10 cellular contexts compared by ENCODE assay signal in the genomic region with DNA sequence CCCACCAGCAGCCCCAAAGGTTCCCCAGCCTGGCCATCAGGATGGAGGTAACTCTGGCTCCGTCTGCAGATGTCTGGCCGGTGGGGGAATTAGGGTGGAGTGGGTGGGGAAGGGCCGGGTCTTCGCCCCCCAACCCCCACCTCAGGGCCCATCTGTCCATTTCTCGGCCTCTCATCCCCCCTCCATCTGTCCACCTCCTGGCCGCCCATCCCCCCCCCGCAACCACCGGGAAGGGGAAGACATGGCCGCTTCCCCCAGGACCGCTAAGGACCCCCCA. TPM values are rescaled to one million over a fixed set of nuclear protein-coding genes. Genes with fewer than 3 reads are reported as not detected.
DNase-seq lines count a peak whose midpoint lies in the region; ATAC-seq and TF ChIP-seq lines count a peak whose summit lies in the region.
"Had no signal": no experiment of that assay in that cellular context is flagged by ENCODE, and none has a peak within 500 bp of the region (broad histone marks: within the 10 kb centered on the region; RNA-seq: fewer than 3 reads in every experiment).

No MANE protein-coding gene starts in this region.

- no peaks in the 10 kb centered on the region for H3K27me3 Mint-ChIP-seq in activated CD4-positive, alpha-beta memory T cell treated with anti-CD3 and anti-CD28 coated beads for 36 hours

- peaks cover 4% of the 10 kb centered on the region for H3K36me3 Mint-ChIP-seq in activated CD4-positive, alpha-beta memory T cell treated with anti-CD3 and anti-CD28 coated beads for 36 hours

- intact Hi-C loops in left cardiac atrium (cut with DNase I): loop anchor here (5.0 to 10.0 kb wide), 2 partner anchors 125 to 208 kb away; a partner anchor contains a TSS
- intact Hi-C loops in activated CD4-positive, alpha-beta memory T cell treated with anti-CD3 and anti-CD28 coated beads for 36 hours (cut with micrococcal nuclease): no loop called here
- intact Hi-C loops in uterus (cut with DNase I; ENCODE audit: low total_unique reads): no loop called here

- H3K36me3 ChIP-seq in cardiac muscle cell (no peaks in the 10 kb centered on the region), uterus (no peaks in the 10 kb centered on the region)

- DNase-seq in cardiac muscle cell (ENCODE audit: low read depth in 1 of 2, low spot score in 1 of 2) (no peak), left cardiac atrium (no peak), uterus (no peak), cerebellar cortex (ENCODE audit: low spot score) (no peak)
- no peak for DNase-seq in activated CD4-positive, alpha-beta memory T cell treated with anti-CD3 and anti-CD28 coated beads for 36 hours

- ATAC-seq in left cardiac atrium (no peak), GM21390 (IDR thresholded peaks at IDR 0.05; ENCODE audit: unreplicated experiment) (no peak), GM18505 (IDR thresholded peaks at IDR 0.05; ENCODE audit: unreplicated experiment) (no peak)

- H3K4me3 ChIP-seq in cardiac muscle cell: peak overlapping the region; percentile 99
- H3K4me3 ChIP-seq in iPS-11a (ENCODE audit: low read depth, low read length): peak overlapping the region; percentile 72
- H3K4me3 ChIP-seq in uterus: peak overlapping the region; percentile 33 to 55

- H3K4me1 ChIP-seq in cardiac muscle cell (ENCODE audit: low read depth): peaks cover 5% of the 10 kb centered on the region
- H3K4me1 ChIP-seq in uterus: no peaks in the 10 kb centered on the region

- peaks cover 21% of the 10 kb centered on the region for H3K4me1 Mint-ChIP-seq in activated CD4-positive, alpha-beta memory T cell treated with anti-CD3 and anti-CD28 coated beads for 36 hours (ENCODE audit: low read depth)

- no peaks in the 10 kb centered on the region for H3K9me3 Mint-ChIP-seq in activated CD4-positive, alpha-beta memory T cell treated with anti-CD3 and anti-CD28 coated beads for 36 hours

- TF ChIP-seq POLR2A in uterus (IDR thresholded peaks at IDR 0.05) (no peak), GM18505 (IDR thresholded peaks at IDR 0.05; ENCODE audit: borderline replicate concordance, extremely low read depth, insufficient read depth, insufficient read length) (no peak)

- H3K27ac Mint-ChIP-seq in activated CD4-positive, alpha-beta memory T cell treated with anti-CD3 and anti-CD28 coated beads for 36 hours: no peak overlapping the region

- CTCF ChIA-PET in activated CD4-positive, alpha-beta memory T cell treated with anti-CD3 and anti-CD28 coated beads for 36 hours (lab: Charles Lee): no interaction called here

- POLR2A ChIA-PET in activated CD4-positive, alpha-beta memory T cell treated with anti-CD3 and anti-CD28 coated beads for 36 hours (lab: Charles Lee): no interaction called here

- no peaks in the 10 kb centered on the region for H3K9me3 ChIP-seq in cardiac muscle cell (ENCODE audit: low read depth)
- H3K9me3 ChIP-seq in uterus: no peaks in the 10 kb centered on the region

- H3K27ac ChIP-seq in cardiac muscle cell (no peak overlapping the region), uterus (no peak overlapping the region)

- peak overlapping the region; percentile 66 for H3K4me3 Mint-ChIP-seq in activated CD4-positive, alpha-beta memory T cell treated with anti-CD3 and anti-CD28 coated beads for 36 hours

- no peak for TF ChIP-seq CTCF in cardiac muscle cell (IDR thresholded peaks at IDR 0.05; ENCODE audit: low read depth, low read length)
- TF ChIP-seq CTCF in uterus (IDR thresholded peaks at IDR 0.05): no peak

- H3K27me3 ChIP-seq in cardiac muscle cell (no peaks in the 10 kb centered on the region), uterus (no peaks in the 10 kb centered on the region)

RNA-seq across cellular contexts. Expression of a gene that starts 0.8 kb away (rescaled TPM):
- total RNA-seq in cardiac muscle cell (10.3 and 19.4 TPM in 2 replicates), left cardiac atrium (1 to 10 TPM in 1 of 2 donors, under 1 TPM in 1; 0.55 to 1.4 TPM), uterus (1 to 10 TPM in 2 of 4 donors, not detected in 2; 1.4 to 4.7 TPM)
- polyA plus RNA-seq in cardiac muscle cell: 12.4 and 18.6 TPM in 2 replicates
- 1 to 10 TPM; 6.4 to 6.5 TPM for total RNA-seq in activated CD4-positive, alpha-beta memory T cell treated with anti-CD3 and anti-CD28 coated beads for 36 hours

RNA-seq across cellular contexts. Expression of a gene that starts 16.0 kb away (rescaled TPM):
- total RNA-seq in cardiac muscle cell: not detected in 2 replicates
- 2.3 and 3.2 TPM in 2 replicates for polyA plus RNA-seq in cardiac muscle cell
- 10 to 100 TPM; 29.6 to 43.8 TPM for total RNA-seq in left cardiac atrium
- 100 to 1,000 TPM; 393 to 415 TPM for total RNA-seq in activated CD4-positive, alpha-beta memory T cell treated with anti-CD3 and anti-CD28 coated beads for 36 hours
- total RNA-seq in uterus: 10 to 100 TPM; 10.4 to 43.0 (median 18.9) TPM
- total RNA-seq: renal cortical epithelial cell had no signal

RNA-seq across cellular contexts. Expression of a gene that starts 22.4 kb away (rescaled TPM):
- total RNA-seq in cardiac muscle cell: 158 and 183 TPM in 2 replicates
- 120 and 139 TPM in 2 replicates for polyA plus RNA-seq in cardiac muscle cell
- 10 to 100 TPM; 44.5 to 72.2 TPM for total RNA-seq in left cardiac atrium
- 10 to 100 TPM; 49.4 to 51.3 TPM for total RNA-seq in activated CD4-positive, alpha-beta memory T cell treated with anti-CD3 and anti-CD28 coated beads for 36 hours
- total RNA-seq in uterus: 100 to 1,000 TPM in 1 of 4 donors, 10 to 100 TPM in 3; 11.3 to 128 (median 58.6) TPM

RNA-seq across cellular contexts. Expression of a gene that starts 23.6 kb away (rescaled TPM):
- total RNA-seq in cardiac muscle cell (not detected in 2 replicates), left cardiac atrium (not detected), uterus (not detected)
- not detected in 2 replicates for polyA plus RNA-seq in cardiac muscle cell
- total RNA-seq in activated CD4-positive, alpha-beta memory T cell treated with anti-CD3 and anti-CD28 coated beads for 36 hours: 1 to 10 TPM; 1.2 to 1.6 TPM
- total RNA-seq: M059J, renal cortical epithelial cell had no signal

RNA-seq across cellular contexts. Expression of a gene that starts 51.6 kb away (rescaled TPM):
- total RNA-seq in cardiac muscle cell: not detected in 2 replicates
- polyA plus RNA-seq in cardiac muscle cell: not detected in 2 replicates
- total RNA-seq in left cardiac atrium: not detected
- total RNA-seq in activated CD4-positive, alpha-beta memory T cell treated with anti-CD3 and anti-CD28 coated beads for 36 hours: not detected
- total RNA-seq in uterus: not detected
- total RNA-seq: M059J, renal cortical epithelial cell had no signal

Comparison
In these comparisons a context has a peak if more than half of its experiments do, and no peak if none do; other contexts are left out.
1. RNA of a gene that starts 16.0 kb away (total RNA-seq): 393 to 415 TPM in activated CD4-positive, alpha-beta memory T cell treated with anti-CD3 and anti-CD28 coated beads for 36 hours, 29.6 to 43.8 TPM in left cardiac atrium and 10.4 to 43.0 TPM in uterus; not detected in cardiac muscle cell; every median in the first group is over 10 times any median in the second.
2. H3K4me3 ChIP-seq: peak in every context shown above with its lines; median percentile 99 in cardiac muscle cell; 72 in iPS-11a; 44 in uterus.
3. intact Hi-C loops: an anchor here in left cardiac atrium (5.0 to 10.0 kb wide); none called in activated CD4-positive, alpha-beta memory T cell treated with anti-CD3 and anti-CD28 coated beads for 36 hours and uterus.